In the genomic region with DNA sequence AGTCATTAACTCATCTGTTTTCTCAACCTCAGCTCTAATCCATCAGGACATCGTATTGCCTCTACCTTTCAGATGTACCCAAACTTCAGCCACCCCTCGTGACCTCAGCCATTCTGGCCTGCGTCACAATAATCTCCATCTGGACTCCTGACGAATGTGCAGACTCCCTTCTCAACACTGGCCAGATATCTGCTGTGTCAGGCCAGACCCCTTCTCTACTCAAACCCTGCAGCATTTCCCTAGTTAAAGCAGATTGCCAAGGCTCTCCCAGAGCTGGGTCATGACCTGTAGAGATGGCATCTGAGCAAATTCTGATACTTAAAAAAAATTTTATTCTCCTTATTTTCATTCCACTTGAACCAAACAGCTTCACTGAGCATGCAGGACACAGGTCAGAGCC, we compare ENCODE assay signal across 18 cellular contexts.
"Had no signal": no experiment of that assay in that cellular context is flagged by ENCODE, and none has a peak within 500 bp of the region (broad histone marks: within the 10 kb centered on the region; RNA-seq: fewer than 3 reads in every experiment).

No MANE protein-coding gene starts in this region.

- ATAC-seq: Panc1, PC-3 had no signal

- H3K27ac ChIP-seq: RWPE1 had no signal

- DNase-seq: KBM-7, MV-4-11, NCI-H1092, NCI-H1105 treated with DMSO at 0.1 percent for 48 hours, NCI-H1417 treated with DMSO at 0.1 percent for 48 hours, NCI-H146, NCI-H1694 treated with DMSO at 0.1 percent for 48 hours, NCI-H1930, NCI-H2081, NCI-H2107, NCI-H2227 treated with DMSO at 0.1 percent for 48 hours, NCI-H524, NCI-H526 treated with DMSO at 0.1 percent for 48 hours, NCI-H748 treated with DMSO at 0.1 percent for 48 hours, PC-3, SHP77 had no signal
